In the genomic region with DNA sequence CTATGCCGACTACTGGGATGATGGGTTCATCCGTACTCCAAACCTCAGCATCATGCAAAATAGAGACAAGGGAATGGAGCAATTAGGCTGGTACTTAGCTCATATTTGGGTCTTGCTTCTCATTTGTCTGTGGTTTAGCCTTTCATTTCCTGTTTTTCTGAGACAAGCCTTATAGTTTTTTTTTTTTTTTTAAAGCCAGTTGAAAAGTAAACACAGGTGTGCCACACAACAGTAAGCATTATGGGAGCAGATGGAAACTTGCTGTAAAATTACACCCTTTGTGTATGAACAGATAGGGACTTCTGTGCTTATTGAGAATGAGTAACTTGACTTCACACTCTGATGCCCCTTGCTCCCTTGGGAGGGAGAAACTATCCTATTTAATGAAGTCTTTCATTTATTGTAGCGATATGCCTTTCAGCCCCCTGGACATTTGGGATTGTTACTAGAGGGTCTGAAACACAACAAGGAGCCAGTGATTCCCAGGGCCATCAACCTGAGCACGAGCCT, we compare ENCODE assay signal across 9 cellular contexts. TPM values are rescaled to one million over a fixed set of nuclear protein-coding genes. Genes with fewer than 3 reads are reported as not detected.
DNase-seq lines count a peak whose midpoint lies in the region; ATAC-seq, FAIRE-seq and TF ChIP-seq lines count a peak whose summit lies in the region.
"Had no signal": no experiment of that assay in that cellular context is flagged by ENCODE, and none has a peak within 500 bp of the region (broad histone marks: within the 10 kb centered on the region; RNA-seq: fewer than 3 reads in every experiment).

No MANE protein-coding gene starts in this region.

- H3K27me3 ChIP-seq in gastrocnemius medialis: peaks cover 0 to 2% (median 0%) of the 10 kb centered on the region in 3 donors
- H3K27me3 ChIP-seq: ascending aorta had no signal

- no peaks in the 10 kb centered on the region for H3K4me1 ChIP-seq in gastrocnemius medialis
- H3K4me1 ChIP-seq: ascending aorta had no signal

- TF ChIP-seq POLR2A in gastrocnemius medialis (IDR thresholded peaks at IDR 0.05): no peak

- H3K27ac ChIP-seq in gastrocnemius medialis: no peak overlapping the region
- H3K27ac ChIP-seq: ascending aorta had no signal

- DNase-seq in NCI-H146 (lab: John Stamatoyannopoulos, UW): peak; percentile 91
- no peak for DNase-seq in NCI-H82 (lab: John Stamatoyannopoulos, UW)
- DNase-seq in cortex of kidney (lab: John Stamatoyannopoulos, UW): no peak
- no peak for DNase-seq in T-helper 1 cell
- DNase-seq in gastrocnemius medialis: no peak

- H3K9me3 ChIP-seq in gastrocnemius medialis: no peaks in the 10 kb centered on the region
- H3K9me3 ChIP-seq: ascending aorta had no signal

- TF ChIP-seq CTCF in gastrocnemius medialis (IDR thresholded peaks at IDR 0.05 in 4 of 5, conservative IDR thresholded peaks at IDR 0.05 in 1 of 5): no peak

- FAIRE-seq in islet of Langerhans (lab: Jason Lieb, UNC): peak; percentile 60

- in situ Hi-C loops in gastrocnemius medialis (cut with MboI; ENCODE audit: low sequenced_read_pairs in 4 of 4): no loop called here

- H3K36me3 ChIP-seq in gastrocnemius medialis: no peaks in the 10 kb centered on the region
- H3K36me3 ChIP-seq: ascending aorta had no signal

- peak; percentile 67 for ATAC-seq in GM18858 (IDR thresholded peaks at IDR 0.05; ENCODE audit: unreplicated experiment)
- ATAC-seq in HG02852 (IDR thresholded peaks at IDR 0.05; ENCODE audit: unreplicated experiment): peak; percentile 65
- no peak for ATAC-seq in gastrocnemius medialis

- intact Hi-C loops in gastrocnemius medialis (cut with DNase I; ENCODE audit: low total_unique reads): no loop called here

- no peak overlapping the region for H3K4me3 ChIP-seq in gastrocnemius medialis
- H3K4me3 ChIP-seq: ascending aorta had no signal

RNA-seq across cellular contexts. Expression of a gene that starts 13.7 kb away (rescaled TPM):
- total RNA-seq in gastrocnemius medialis: under 1 TPM in 2 of 4 donors, not detected in 2; 0.15 to 0.27 TPM

Comparison
In these comparisons a context has a peak if more than half of its experiments do, and no peak if none do; other contexts are left out.
1. ATAC-seq: peak in GM18858 (single experiment) and HG02852 (single experiment); none in gastrocnemius medialis (0 of 2).